ENCODE assay signal across 1 cellular context in genomic region chr1:24968941-24969585, GRCh38.
TF ChIP-seq lines count a peak whose summit lies in the region.

No MANE protein-coding gene starts in this region.

TF ChIP-seq in IMR-90, 13 proteins besides CTCF, POLR2A, EP300 and RAD21:
- no peak for TF ChIP-seq NFE2L2 (IDR thresholded peaks at IDR 0.05; ENCODE audit: low read depth, low read length)
TF ChIP-seq in IMR-90: peak in this region for 0.
